8 cellular contexts compared by ENCODE assay signal in the genomic region with DNA sequence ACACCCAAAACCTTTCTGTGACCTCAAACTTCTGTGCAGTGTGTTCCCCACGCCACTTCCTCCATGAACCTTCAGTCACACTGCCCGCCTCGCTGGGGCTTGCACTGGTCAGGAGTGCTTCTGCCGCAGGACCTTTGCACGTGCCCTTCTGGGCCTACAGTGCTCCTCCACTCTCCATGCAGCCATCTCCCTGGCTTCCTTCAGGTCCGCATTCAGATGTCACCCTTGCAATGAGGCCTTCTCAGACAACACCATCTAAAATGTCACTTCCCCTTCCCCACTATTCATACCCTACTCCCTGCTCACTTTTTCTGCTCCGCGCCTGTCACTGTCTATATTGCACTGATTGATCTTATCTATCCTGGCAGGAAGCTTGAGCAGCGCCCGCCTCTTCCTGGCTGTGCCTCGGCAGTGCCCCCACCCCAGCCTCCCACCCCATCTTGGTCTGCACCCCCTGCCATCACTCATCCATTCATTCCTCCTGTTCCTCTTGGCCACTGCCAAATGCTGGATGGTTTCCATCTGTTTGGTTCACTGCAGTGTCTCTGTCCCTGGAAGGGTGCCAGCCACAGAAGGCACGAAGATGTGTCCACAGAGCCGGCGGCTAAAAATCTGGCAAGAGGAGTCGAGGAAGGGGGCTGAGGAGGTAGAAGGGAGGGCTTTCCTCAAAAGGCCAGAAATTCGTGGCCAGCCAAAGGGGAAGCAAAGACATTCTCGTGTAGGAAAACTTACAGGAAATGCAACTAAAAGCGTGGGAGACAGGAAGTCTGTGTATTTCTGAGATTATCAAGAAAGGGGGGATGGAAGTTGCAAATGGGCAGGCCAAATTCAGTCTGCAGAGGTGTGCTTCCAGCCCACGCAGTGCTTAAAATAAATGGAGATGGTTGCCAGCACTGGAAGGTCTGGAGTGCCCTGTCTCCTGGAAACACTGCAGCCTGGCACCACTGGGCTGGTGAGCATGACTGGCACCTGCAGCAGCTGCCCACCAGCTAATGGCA. TPM values are rescaled to one million over a fixed set of nuclear protein-coding genes. Genes with fewer than 3 reads are reported as not detected.
DNase-seq lines count a peak whose midpoint lies in the region; ATAC-seq and TF ChIP-seq lines count a peak whose summit lies in the region.

No MANE protein-coding gene starts in this region.

- peaks cover 74% of the 10 kb centered on the region for H3K4me1 Mint-ChIP-seq in Calu3 (ENCODE audit: low read depth, unreplicated experiment)

- no peak for DNase-seq in Calu3
- peak; percentile 76 for DNase-seq in NCI-H226
- peak; percentile 67 for DNase-seq in amniotic epithelial cell (ENCODE audit: low read depth)
- peak; percentile 70 to 80 for DNase-seq in hippocampal formation (lab: John Stamatoyannopoulos, UW)
- DNase-seq in stimulated activated CD4-positive, alpha-beta T cell treated with anti-CD3 and anti-CD28 coated beads, Interleukin-4, amount 100 ng/mL, for 1 hour, result peak; percentile 25
- DNase-seq in SW480 (ENCODE audit: low spot score), result no peak

- ATAC-seq in GM19455 (IDR thresholded peaks at IDR 0.05; ENCODE audit: unreplicated experiment) (no peak), GM18858 (IDR thresholded peaks at IDR 0.05; ENCODE audit: unreplicated experiment) (no peak)

- H3K27me3 Mint-ChIP-seq in Calu3 (ENCODE audit: unreplicated experiment), result no peaks in the 10 kb centered on the region

- intact Hi-C loops in Calu3 (cut with micrococcal nuclease; ENCODE audit: unreplicated experiment), result no loop called here

- CTCF ChIA-PET in Calu3 (lab: Charles Lee), result no interaction called here

- peaks cover 27% of the 10 kb centered on the region for H3K36me3 Mint-ChIP-seq in Calu3 (ENCODE audit: insufficient read depth, unreplicated experiment)

- H3K9me3 Mint-ChIP-seq in Calu3 (ENCODE audit: low read depth, unreplicated experiment), result no peaks in the 10 kb centered on the region

- no TSS peak for BruUV-seq in Calu3 (replicated peaks; lab: Mats Ljungman, UMichigan)

- TF ChIP-seq CTCF in Calu3 (IDR thresholded peaks at IDR 0.05; ENCODE audit: unreplicated experiment), result no peak

- peak overlapping the region; percentile 57 for H3K27ac Mint-ChIP-seq in Calu3 (ENCODE audit: unreplicated experiment)

- no peak overlapping the region for H3K4me3 Mint-ChIP-seq in Calu3 (ENCODE audit: low read depth, unreplicated experiment)

RNA-seq across cellular contexts. Expression of gene SYNJ2, which starts 27.5 kb away (rescaled TPM):
- total RNA-seq in Calu3 (2022), result 26.8 and 29.1 TPM in 2 replicates

Comparison
In these comparisons a context has a peak if more than half of its experiments do, and no peak if none do; other contexts are left out.
1. DNase-seq: peak in NCI-H226 (single experiment), amniotic epithelial cell (single experiment), hippocampal formation (2 of 2) and stimulated activated CD4-positive, alpha-beta T cell treated with anti-CD3 and anti-CD28 coated beads, Interleukin-4, amount 100 ng/mL, for 1 hour (single experiment); none in Calu3 (single experiment) and SW480 (single experiment).